ENCODE assay signal across 8 cellular contexts in the genomic region with DNA sequence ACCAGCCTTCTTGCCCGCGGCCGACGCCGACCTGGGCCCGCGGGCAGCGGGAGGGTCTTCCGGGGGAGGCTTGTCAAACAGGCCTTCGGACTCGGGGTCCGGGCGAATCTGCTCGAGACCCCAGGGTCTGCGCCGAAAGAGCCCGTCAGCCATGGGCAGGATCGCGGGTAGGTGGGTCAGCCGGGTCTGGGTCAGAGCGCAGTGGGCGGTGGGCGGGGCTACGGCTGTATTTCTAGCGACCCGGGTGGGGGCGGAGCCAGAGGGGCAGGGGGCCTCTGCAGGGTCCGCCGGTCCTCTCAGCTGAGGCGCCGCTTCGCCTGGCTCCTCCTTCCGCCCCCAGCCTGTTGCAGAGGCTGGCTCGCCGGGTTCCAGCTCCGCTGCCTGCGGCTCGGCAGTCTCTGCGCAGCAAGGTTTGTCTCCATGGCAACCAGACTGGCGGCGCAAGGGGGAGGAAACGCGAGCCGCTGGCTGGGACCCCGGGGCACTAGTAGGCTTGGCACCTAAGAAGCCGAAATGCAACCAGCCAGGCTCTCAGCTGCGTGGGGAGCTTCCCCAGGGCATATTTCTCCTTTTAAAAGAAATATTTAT. TPM values are rescaled to one million over a fixed set of nuclear protein-coding genes. Genes with fewer than 3 reads are reported as not detected.
DNase-seq lines count a peak whose midpoint lies in the region; ATAC-seq and TF ChIP-seq lines count a peak whose summit lies in the region.

No MANE protein-coding gene starts in this region.

- no peaks in the 10 kb centered on the region for H3K79me2 ChIP-seq in hepatocyte

- H3K27me3 ChIP-seq in hepatocyte (peaks cover 21% of the 10 kb centered on the region), upper lobe of right lung (peaks cover 6% of the 10 kb centered on the region)

- no peaks in the 10 kb centered on the region for H3K9me2 ChIP-seq in hepatocyte (replicated peaks; ENCODE audit: insufficient read depth)

- WGBS in hepatocyte (ENCODE audit: low lambda C conversion rate, missing lambda C conversion rate): under 1% methylated on average over 40 of the region's 47 CpGs

- H3K9me3 ChIP-seq in hepatocyte (ENCODE audit: low read depth): no peaks in the 10 kb centered on the region
- H3K9me3 ChIP-seq in upper lobe of right lung: no peaks in the 10 kb centered on the region

- H2AFZ ChIP-seq in hepatocyte: peak overlapping the region; percentile 78

- ATAC-seq in upper lobe of right lung: peak; percentile 61
- ATAC-seq in GM21390 (IDR thresholded peaks at IDR 0.05; ENCODE audit: unreplicated experiment): no peak

- no peaks in the 10 kb centered on the region for H4K20me1 ChIP-seq in hepatocyte (ENCODE audit: insufficient read depth, poor library complexity, severe bottlenecking)

- peak overlapping the region; percentile 65 for H3K27ac ChIP-seq in hepatocyte
- H3K27ac ChIP-seq in upper lobe of right lung: no peak overlapping the region

- H3K4me3 ChIP-seq in hepatocyte (peak overlapping the region; percentile 48), upper lobe of right lung (peak overlapping the region; percentile 46)

- no peaks in the 10 kb centered on the region for H3K4me1 ChIP-seq in hepatocyte (ENCODE audit: insufficient read depth)
- peaks cover 2% of the 10 kb centered on the region for H3K4me1 ChIP-seq in upper lobe of right lung

- intact Hi-C loops in upper lobe of right lung (cut with DNase I): no loop called here

- DNase-seq in GM04504 (ENCODE audit: low read depth): peak; percentile 38
- peak; percentile 98 for DNase-seq in NCI-H1105 treated with DMSO at 0.1 percent for 48 hours (lab: John Stamatoyannopoulos, UW)
- DNase-seq in T-helper 22 cell (ENCODE audit: low read depth): peak; percentile 64
- peak; percentile 98 for DNase-seq in astrocyte of the hippocampus (ENCODE audit: low read depth, low spot score)
- peak; percentile 97 for DNase-seq in hepatocyte (ENCODE audit: low spot score)
- DNase-seq in putamen (ENCODE audit: low spot score): peak; percentile 86
- peak; percentile 76 for DNase-seq in upper lobe of right lung

- TF ChIP-seq CTCF in hepatocyte (IDR thresholded peaks at IDR 0.05; ENCODE audit: poor library complexity) (no peak), upper lobe of right lung (IDR thresholded peaks at IDR 0.05) (no peak)

- peak overlapping the region; percentile 92 for H3K4me2 ChIP-seq in hepatocyte

- no peaks in the 10 kb centered on the region for H3K36me3 ChIP-seq in hepatocyte (replicated peaks; ENCODE audit: insufficient read depth, low read depth)
- no peaks in the 10 kb centered on the region for H3K36me3 ChIP-seq in upper lobe of right lung

RNA-seq across cellular contexts. Expression of a gene that starts 14.5 kb away (rescaled TPM):
- total RNA-seq in hepatocyte (25.7 and 33.0 TPM in 2 replicates), upper lobe of right lung (17.0 TPM)
- polyA plus RNA-seq in hepatocyte: 19.6 and 20.8 TPM in 2 replicates

RNA-seq across cellular contexts. Expression of a gene that starts 14.9 kb away (rescaled TPM):
- total RNA-seq in hepatocyte (54.3 TPM in 2 replicates), upper lobe of right lung (64.0 TPM)
- 134 and 136 TPM in 2 replicates for polyA plus RNA-seq in hepatocyte

RNA-seq across cellular contexts. Expression of a gene that starts 32.1 kb away (rescaled TPM):
- total RNA-seq in hepatocyte (7.8 and 9.6 TPM in 2 replicates), upper lobe of right lung (10.4 TPM)
- polyA plus RNA-seq in hepatocyte: 2.2 and 2.3 TPM in 2 replicates

Comparison
In these comparisons a context has a peak if more than half of its experiments do, and no peak if none do; other contexts are left out.
1. DNase-seq: peak in every context shown above with its lines; median percentile 98 in NCI-H1105 treated with DMSO at 0.1 percent for 48 hours; 98 in astrocyte of the hippocampus; 97 in hepatocyte; 86 in putamen; 76 in upper lobe of right lung; 64 in T-helper 22 cell; 38 in GM04504.